8 cellular contexts compared by ENCODE assay signal in genomic region chr9:124868511-124869465, GRCh38. TPM values are rescaled to one million over a fixed set of nuclear protein-coding genes. Genes with fewer than 3 reads are reported as not detected.
A peak's percentile ranks its signal among the peaks of the same experiment; 100 is the strongest.
DNase-seq lines count a peak whose midpoint lies in the region; ATAC-seq and TF ChIP-seq lines count a peak whose summit lies in the region.

No MANE protein-coding gene starts in this region.

- H3K27ac ChIP-seq in lung (ENCODE audit: low read depth in 1 of 2, low read length in 1 of 2), result peak overlapping the region; percentile 94

- H3K9me3 Mint-ChIP-seq in activated CD8-positive, alpha-beta T cell treated with anti-CD3 and anti-CD28 coated beads for 36 hours, result no peaks in the 10 kb centered on the region

- intact Hi-C loops in activated CD8-positive, alpha-beta T cell treated with anti-CD3 and anti-CD28 coated beads for 36 hours (cut with micrococcal nuclease), result no loop called here

- H3K9me3 ChIP-seq in lung (ENCODE audit: control insufficient read depth in 2 of 2, insufficient read depth in 1 of 2, low read length in 1 of 2), result no peaks in the 10 kb centered on the region

- peaks cover 16 to 21% of the 10 kb centered on the region in 2 donors for H3K4me1 ChIP-seq in lung (ENCODE audit: control insufficient read depth in 2 of 2, insufficient read depth in 2 of 2, low read length in 2 of 2)

- peak; percentile 62 for ATAC-seq in HG03442 (IDR thresholded peaks at IDR 0.05; ENCODE audit: unreplicated experiment)
- ATAC-seq in activated CD8-positive, alpha-beta T cell treated with anti-CD3 and anti-CD28 coated beads for 36 hours, result peak; percentile 54
- peak; percentile 91 for ATAC-seq in lung (ENCODE audit: insufficient read depth, low FRiP score)

- TF ChIP-seq CTCF in activated CD8-positive, alpha-beta T cell treated with anti-CD3 and anti-CD28 coated beads for 36 hours (IDR thresholded peaks at IDR 0.05), result peak; percentile 20
- TF ChIP-seq CTCF in lung (IDR thresholded peaks at IDR 0.05; ENCODE audit: control extremely low read depth, extremely low read depth), result no peak

- POLR2A ChIA-PET in activated CD8-positive, alpha-beta T cell treated with anti-CD3 and anti-CD28 coated beads for 36 hours (lab: Charles Lee), result interaction anchor here (0.6 to 14.9 kb wide), 18 partner anchors 9 to 374 kb away, joined by 3 to 280 read pairs (median 3); partner anchors contain the start of genes ARPC5L, GOLGA1, HSPA5 and NR6A1

- peak overlapping the region; percentile 99 for H3K27ac Mint-ChIP-seq in activated CD8-positive, alpha-beta T cell treated with anti-CD3 and anti-CD28 coated beads for 36 hours

- H3K27me3 Mint-ChIP-seq in activated CD8-positive, alpha-beta T cell treated with anti-CD3 and anti-CD28 coated beads for 36 hours, result no peaks in the 10 kb centered on the region

- H3K4me3 Mint-ChIP-seq in activated CD8-positive, alpha-beta T cell treated with anti-CD3 and anti-CD28 coated beads for 36 hours, result peak overlapping the region; percentile 94

- CTCF ChIA-PET in activated CD8-positive, alpha-beta T cell treated with anti-CD3 and anti-CD28 coated beads for 36 hours (lab: Charles Lee), result interaction anchor here (0.8 to 3.7 kb wide), 4 partner anchors 11 to 25 kb away, joined by 4 to 18 read pairs (median 7); partner anchors contain the start of gene WDR38

- H3K27me3 ChIP-seq in lung (ENCODE audit: control insufficient read depth, insufficient read depth), result no peaks in the 10 kb centered on the region

- peak; percentile 95 for DNase-seq in CD1c-positive myeloid dendritic cell (ENCODE audit: extremely low spot score)
- DNase-seq in GM19240 (ENCODE audit: insufficient read length, low spot score), result peak; percentile 75
- peak; percentile 44 for DNase-seq in NCI-H748 treated with DMSO at 0.1 percent for 48 hours (lab: John Stamatoyannopoulos, UW)
- DNase-seq in activated CD8-positive, alpha-beta T cell treated with anti-CD3 and anti-CD28 coated beads for 36 hours, result peak; percentile 92
- peak; percentile 90 for DNase-seq in ecto neural progenitor cell (ENCODE audit: low spot score)
- peak; percentile 85 for DNase-seq in lung (ENCODE audit: low spot score)
- peak; percentile 82 to 91 (median 89) for DNase-seq in stimulated activated CD4-positive, alpha-beta T cell treated with anti-CD3 and anti-CD28 coated beads, TNF-alpha, amount 100 ng/mL, for 24 hours (ENCODE audit: low read depth in 3 of 3)

- H3K36me3 Mint-ChIP-seq in activated CD8-positive, alpha-beta T cell treated with anti-CD3 and anti-CD28 coated beads for 36 hours (ENCODE audit: low read depth), result peaks cover 51% of the 10 kb centered on the region

- H3K4me3 ChIP-seq in lung, result peak overlapping the region; percentile 92

- H3K4me1 Mint-ChIP-seq in activated CD8-positive, alpha-beta T cell treated with anti-CD3 and anti-CD28 coated beads for 36 hours (ENCODE audit: low read depth), result peaks cover 47% of the 10 kb centered on the region

- WGBS in lung, 2 donors, result 0% methylated on average over 76 to 101 of the region's 101 CpGs

- peaks cover 0 to 4% of the 10 kb centered on the region in 2 donors for H3K36me3 ChIP-seq in lung (ENCODE audit: control insufficient read depth in 2 of 2, insufficient read depth in 2 of 2, low read length in 2 of 2)

RNA-seq across cellular contexts. Expression of gene ARPC5L, which starts 6.9 kb away (rescaled TPM):
- 10 to 100 TPM; 72.7 to 73.9 TPM for total RNA-seq in activated CD8-positive, alpha-beta T cell treated with anti-CD3 and anti-CD28 coated beads for 36 hours
- total RNA-seq in lung, result 10 to 100 TPM; 27.6 to 48.5 TPM
- 10 to 100 TPM; 46.9 to 64.6 TPM for polyA plus RNA-seq in lung

RNA-seq across cellular contexts. Expression of gene RPL35, which starts 7.0 kb away (rescaled TPM):
- 1,000 to 10,000 TPM; 2,301 to 2,341 TPM for total RNA-seq in activated CD8-positive, alpha-beta T cell treated with anti-CD3 and anti-CD28 coated beads for 36 hours
- 1,000 to 10,000 TPM in 1 of 2 donors, 100 to 1,000 TPM in 1; 758 to 1,099 TPM for total RNA-seq in lung
- polyA plus RNA-seq in lung, result 1,000 to 10,000 TPM; 2,451 to 5,305 TPM

RNA-seq across cellular contexts. Expression of gene WDR38, which starts 15.5 kb away (rescaled TPM):
- not detected for total RNA-seq in activated CD8-positive, alpha-beta T cell treated with anti-CD3 and anti-CD28 coated beads for 36 hours
- 10 to 100 TPM; 11.4 to 28.9 TPM for total RNA-seq in lung
- 10 to 100 TPM in 1 of 2 donors, 1 to 10 TPM in 1; 6.0 to 12.8 TPM for polyA plus RNA-seq in lung

Comparison
In these comparisons a context has a peak if more than half of its experiments do, and no peak if none do; other contexts are left out.
1. Peak in every context shown above with its lines: DNase-seq, ATAC-seq, H3K4me3 ChIP-seq and H3K27ac ChIP-seq.
2. DNase-seq: peak in every context shown above with its lines; median percentile 95 in CD1c-positive myeloid dendritic cell; 92 in activated CD8-positive, alpha-beta T cell treated with anti-CD3 and anti-CD28 coated beads for 36 hours; 90 in ecto neural progenitor cell; 89 in stimulated activated CD4-positive, alpha-beta T cell treated with anti-CD3 and anti-CD28 coated beads, TNF-alpha, amount 100 ng/mL, for 24 hours; 85 in lung; 75 in GM19240; 44 in NCI-H748 treated with DMSO at 0.1 percent for 48 hours.
3. RNA of gene WDR38, which starts 15.5 kb away (total RNA-seq): 11.4 to 28.9 TPM in lung; not detected in activated CD8-positive, alpha-beta T cell treated with anti-CD3 and anti-CD28 coated beads for 36 hours; every median in the first group is over 10 times any median in the second.